8 cellular contexts compared by ENCODE assay signal in the genomic region with DNA sequence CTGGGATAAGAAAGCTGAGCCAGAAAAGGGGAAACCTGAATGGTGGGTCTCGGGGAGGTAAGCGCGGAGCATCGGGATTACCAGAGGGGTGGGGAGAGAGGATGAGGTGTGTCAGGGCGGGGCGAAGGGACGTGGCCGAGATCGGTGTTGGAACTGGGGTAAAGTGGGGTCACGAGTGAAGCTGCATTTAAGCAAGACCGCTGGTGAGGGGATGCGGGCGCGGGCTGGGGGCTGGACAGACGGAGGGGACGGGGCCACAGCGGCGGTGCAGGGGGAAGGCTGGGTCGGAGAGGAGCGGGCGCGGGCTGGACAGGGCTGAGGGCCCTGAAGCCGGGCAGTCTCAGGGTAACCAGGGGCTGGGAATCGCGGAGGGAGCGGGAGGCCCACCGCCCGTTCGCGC. TPM values are rescaled to one million over a fixed set of nuclear protein-coding genes. Genes with fewer than 3 reads are reported as not detected.
DNase-seq lines count a peak whose midpoint lies in the region; ATAC-seq and TF ChIP-seq lines count a peak whose summit lies in the region.
"Not testable (repeated sequence)": the region's sequence is repeated elsewhere in the genome, so short reads cannot be mapped to it uniquely, and the experiment has no call there.

No MANE protein-coding gene starts in this region.

- not testable (repeated sequence) for H3K27me3 ChIP-seq in BLaER1; esophagus (ENCODE audit: control insufficient read depth in 1 of 2, insufficient read depth in 2 of 2, low read length in 2 of 2); right lobe of liver

- peak overlapping the region; percentile 83 for H3K4me2 ChIP-seq in BLaER1

- peak overlapping the region; percentile 85 for H3K9ac ChIP-seq in BLaER1

- H3K4me3 ChIP-seq in BLaER1 (peak overlapping the region; percentile 74), esophagus (ENCODE audit: low read depth in 1 of 2, low read length in 2 of 2) (peak overlapping the region; percentile 60 to 71), right lobe of liver (peak overlapping the region; percentile 64 to 69 (median 66)), skeletal muscle cell (ENCODE audit: low read depth, low read length) (peak overlapping the region; percentile 58)

- H3K36me3 ChIP-seq in BLaER1; esophagus (ENCODE audit: control insufficient read depth in 2 of 2, insufficient read depth in 2 of 2, low read length in 1 of 2); right lobe of liver: not testable (repeated sequence)

- ATAC-seq in GM19035 (IDR thresholded peaks at IDR 0.05; ENCODE audit: unreplicated experiment) (peak; percentile 34), HG02938 (IDR thresholded peaks at IDR 0.05; ENCODE audit: unreplicated experiment) (peak; percentile 18), right lobe of liver (peak; percentile 9 to 34 (median 22))

- DNase-seq in NCI-H82 (lab: John Stamatoyannopoulos, UW) (peak; percentile 34), right lobe of liver (peak in 1 of 3 donors; percentile 57)
- DNase-seq in activated naive CD4-positive, alpha-beta T cell treated with anti-CD3 and anti-CD28 coated beads, Interleukin-2, amount 50 U/mL, for 16 hours: peak; percentile 11
- DNase-seq in skeletal muscle cell (ENCODE audit: low read depth): not testable (repeated sequence)

- H3K27ac ChIP-seq in BLaER1: peak overlapping the region; percentile 90
- peak overlapping the region; percentile 87 to 92 for H3K27ac ChIP-seq in esophagus (ENCODE audit: low read depth in 2 of 2, low read length in 1 of 2)
- H3K27ac ChIP-seq in right lobe of liver: peak overlapping the region; percentile 67 to 83 (median 74)

- 0 to 1% methylated on average over 13 to 25 of the region's 30 CpGs for WGBS in esophagus, 2 donors
- 4% methylated on average over 12 of the region's 30 CpGs for WGBS in right lobe of liver (ENCODE audit: insufficient coverage, low coverage, low lambda C conversion rate, missing lambda C conversion rate)

- intact Hi-C loops in right lobe of liver (cut with DNase I): not testable (repeated sequence)

- peaks cover 61% of the 10 kb centered on the region for H3K4me1 ChIP-seq in BLaER1
- not testable (repeated sequence) for H3K4me1 ChIP-seq in esophagus (ENCODE audit: control insufficient read depth in 2 of 2, insufficient read depth in 2 of 2, low read length in 1 of 2); right lobe of liver

- H3K9me3 ChIP-seq in BLaER1; esophagus (ENCODE audit: control insufficient read depth in 2 of 2, insufficient read depth in 1 of 2, low read depth in 1 of 2, low read length in 1 of 2); right lobe of liver: not testable (repeated sequence)

- TF ChIP-seq POLR2A in right lobe of liver (IDR thresholded peaks at IDR 0.05): not testable (repeated sequence)

- not testable (repeated sequence) for H4K20me1 ChIP-seq in BLaER1

- TF ChIP-seq CTCF in right lobe of liver (IDR thresholded peaks at IDR 0.05): not testable (repeated sequence)

RNA-seq across cellular contexts. Expression of a gene that starts 0.3 kb away (rescaled TPM):
- 10 to 100 TPM; 43.9 to 80.4 TPM for polyA plus RNA-seq in esophagus
- total RNA-seq in right lobe of liver: 10 to 100 TPM; 11.9 to 27.5 (median 23.1) TPM

RNA-seq across cellular contexts. Expression of a gene that starts 57.5 kb away (rescaled TPM):
- 100 to 1,000 TPM in 1 of 2 donors, 10 to 100 TPM in 1; 100.0 to 211 TPM for polyA plus RNA-seq in esophagus
- 1 to 10 TPM; 4.9 to 9.3 (median 6.8) TPM for total RNA-seq in right lobe of liver
